Comparison of ENCODE assay signal across 8 cellular contexts in the genomic region with DNA sequence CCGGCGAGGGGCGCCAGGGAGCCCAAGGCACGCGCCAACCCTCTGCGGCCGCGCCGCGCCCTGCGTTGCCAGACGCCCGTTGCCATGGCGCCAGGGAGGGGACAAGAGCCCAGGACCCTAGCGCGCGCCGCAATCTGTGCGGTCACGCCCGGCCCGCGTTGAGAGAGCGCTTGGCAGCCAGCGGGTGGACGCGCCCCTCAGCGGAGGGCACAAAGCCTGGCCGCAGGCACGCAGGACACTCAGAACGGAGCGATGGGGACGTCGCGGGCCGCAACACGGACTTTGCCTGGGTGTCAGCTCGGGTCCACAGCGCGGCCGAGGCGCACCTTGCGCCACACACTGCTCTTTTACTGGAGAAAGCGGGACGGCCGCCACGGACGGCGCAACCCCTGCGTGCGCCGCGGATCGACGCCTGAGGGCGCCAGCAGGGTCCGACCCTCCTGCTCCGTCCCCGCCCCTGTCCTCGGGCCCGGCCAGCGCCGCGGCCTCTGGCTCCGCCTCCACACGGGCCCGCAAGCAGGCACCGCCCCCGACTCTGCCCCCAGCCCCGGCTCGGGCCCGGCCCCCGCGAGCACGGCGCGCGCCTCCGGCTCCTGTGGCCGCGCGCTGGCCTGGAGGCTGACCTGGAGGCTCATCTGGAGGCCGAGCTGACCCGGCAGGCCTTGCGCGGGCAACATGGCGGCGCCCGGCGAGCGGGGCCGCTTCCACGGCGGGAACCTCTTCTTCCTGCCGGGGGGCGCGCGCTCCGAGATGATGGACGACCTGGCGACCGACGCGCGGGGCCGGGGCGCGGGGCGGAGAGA. TPM values are rescaled to one million over a fixed set of nuclear protein-coding genes. Genes with fewer than 3 reads are reported as not detected.
A peak's percentile ranks its signal among the peaks of the same experiment; 100 is the strongest.
DNase-seq lines count a peak whose midpoint lies in the region; ATAC-seq and TF ChIP-seq lines count a peak whose summit lies in the region.

A gene (plus strand): TSS at position 650 of the 803 bp plus-strand sequence. CDS start 26 bp downstream, at position 676.

- intact Hi-C loops in mammary epithelial cell (cut with micrococcal nuclease) (loop anchor here (2.0 kb wide), 1 partner anchor 25 kb away; a partner anchor contains a TSS), sciatic nerve (cut with DNase I) (loop anchor here (5.0 kb wide), 1 partner anchor 729 kb away; no protein-coding TSS in a partner anchor)

- in situ Hi-C loops in mammary epithelial cell (cut with MboI; ENCODE audit: low sequenced_read_pairs in 2 of 2) = no loop called here

- TF ChIP-seq CTCF in mammary epithelial cell (conservative IDR thresholded peaks at IDR 0.05 in 1 of 2, IDR thresholded peaks at IDR 0.05 in 1 of 2; ENCODE audit: extremely low read depth in 1 of 2, insufficient read depth in 1 of 2, low read depth in 1 of 2, low read length in 2 of 2) = peak in 1 of 2 donors; percentile 25

- DNase-seq in AG08395 (ENCODE audit: low spot score) (peak; percentile 98), NCI-H187 treated with DMSO at 0.1 percent for 48 hours (lab: John Stamatoyannopoulos, UW) (peak; percentile 60), T1000 (lab: John Stamatoyannopoulos, UW) (peak; percentile 94), mammary epithelial cell (peak; percentile 82), sciatic nerve (ENCODE audit: low spot score) (peak; percentile 94)

- H3K4me3 ChIP-seq in mammary epithelial cell (replicated peaks in 1 of 3; ENCODE audit: insufficient read depth in 1 of 3, low read depth in 2 of 3, low read length in 3 of 3) (peak within 1 kb of the TSS; percentile 56 to 76 (median 69)), iPS-18a (ENCODE audit: low read length) (peak within 1 kb of the TSS; percentile 86)

- H2AFZ ChIP-seq in mammary epithelial cell (ENCODE audit: low read depth, low read length) = peak within 1 kb of the TSS; percentile 76

- ATAC-seq in GM18519 (IDR thresholded peaks at IDR 0.05; ENCODE audit: low FRiP score, unreplicated experiment) (peak; percentile 50), HG02970 (IDR thresholded peaks at IDR 0.05; ENCODE audit: low FRiP score, unreplicated experiment) (peak; percentile 64), sciatic nerve (peak; percentile 94)

- H3K9me3 ChIP-seq in mammary epithelial cell (replicated peaks; ENCODE audit: insufficient read depth, low read length) (no peaks in the 10 kb centered on the region), iPS-18a (ENCODE audit: control insufficient read depth, low read depth, low read length) (no peaks in the 10 kb centered on the region)

- H3K27ac ChIP-seq in mammary epithelial cell (ENCODE audit: insufficient read depth, low read depth, low read length) (no peak within 1 kb of the TSS), iPS-18a (ENCODE audit: low read length) (peak within 1 kb of the TSS; percentile 47)

- H3K27me3 ChIP-seq in mammary epithelial cell (ENCODE audit: insufficient read depth, low read length) = no peaks in the 10 kb centered on the region
- H3K27me3 ChIP-seq in iPS-18a (ENCODE audit: control insufficient read depth, insufficient read depth, low read length) = peaks cover 46% of the 10 kb centered on the region

- H3K9ac ChIP-seq in mammary epithelial cell (ENCODE audit: insufficient read depth, low read length) (peak within 1 kb of the TSS; percentile 51), iPS-18a (ENCODE audit: low read length) (peak within 1 kb of the TSS; percentile 84)

- H3K4me1 ChIP-seq in mammary epithelial cell (ENCODE audit: insufficient read depth, low read length) (peaks cover 42% of the 10 kb centered on the region), iPS-18a (ENCODE audit: control insufficient read depth, low read depth, low read length) (peaks cover 13% of the 10 kb centered on the region)

- H3K4me2 ChIP-seq in mammary epithelial cell (ENCODE audit: insufficient read depth, low read depth, low read length) = peak within 1 kb of the TSS; percentile 99

- CTCF ChIA-PET in mammary epithelial cell (lab: Charles Lee; ENCODE audit: low non-redundant PET) = no interaction called here

- H3K36me3 ChIP-seq in mammary epithelial cell (ENCODE audit: insufficient read depth, low read length) (peaks cover 4% of the 10 kb centered on the region), iPS-18a (ENCODE audit: control insufficient read depth, low read depth, low read length) (peaks cover 9% of the 10 kb centered on the region)

- dilution Hi-C loops in mammary epithelial cell (cut with HindIII; ENCODE audit: low sequenced_read_pairs) = loop anchor here (10.0 kb wide), 1 partner anchor 91 kb away; no protein-coding TSS in a partner anchor

- no peaks in the 10 kb centered on the region for H4K20me1 ChIP-seq in mammary epithelial cell (ENCODE audit: insufficient read depth, low read length)

- BruUV-seq in mammary epithelial cell (replicated peaks; lab: Mats Ljungman, UMichigan) = no TSS peak

- peaks cover 15% of the 10 kb centered on the region for H3K79me2 ChIP-seq in mammary epithelial cell (ENCODE audit: insufficient read depth, low read length)

- 5% methylated on average over 17 of the region's 109 CpGs for WGBS in mammary epithelial cell (ENCODE audit: low coverage, missing lambda C conversion rate)

RNA-seq across cellular contexts. Expression of the gene that starts here (rescaled TPM):
- total RNA-seq in mammary epithelial cell = 10 to 100 TPM in 1 of 2 donors, 1 to 10 TPM in 1; 6.5 to 30.7 TPM
- 12.6 TPM for polyA plus RNA-seq in mammary epithelial cell
- polyA minus RNA-seq in mammary epithelial cell = 0.83 TPM
- total RNA-seq in sciatic nerve = 15.5 TPM
